ENCODE assay signal across 1 cellular context in the genomic region with DNA sequence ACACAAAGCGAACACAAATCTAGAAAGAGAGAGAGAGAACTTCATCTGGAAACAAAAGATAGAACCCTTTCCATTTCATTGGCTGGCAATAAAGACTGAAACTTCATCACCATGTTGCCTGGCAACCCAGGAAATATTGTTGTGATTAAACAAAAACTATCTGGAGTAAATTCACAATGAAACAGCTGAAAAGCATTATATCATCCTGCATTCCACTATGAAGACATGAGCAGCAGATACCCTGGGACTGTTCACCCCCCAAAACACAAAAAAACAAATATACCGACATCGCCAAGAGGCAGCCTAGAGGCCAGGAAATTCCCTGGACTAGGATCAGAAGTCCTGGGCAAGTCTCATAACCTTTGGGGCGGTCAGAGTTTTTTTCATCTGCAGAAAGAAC.
TF ChIP-seq lines count a peak whose summit lies in the region.

No MANE protein-coding gene starts in this region.

TF ChIP-seq in endothelial cell of umbilical vein, 7 proteins besides CTCF, POLR2A, EP300 and RAD21 (continued from another document):
- TF ChIP-seq JUN (IDR thresholded peaks at IDR 0.05; ENCODE audit: borderline replicate concordance, insufficient read depth, insufficient read length, low read depth) (peak; percentile 73), GATA2 (IDR thresholded peaks at IDR 0.05; ENCODE audit: insufficient read depth, insufficient read length, low read depth, low read length) (no peak)
